In genomic region chr12:58665375-58665774, GRCh38 we compare ENCODE assay signal across 36 cellular contexts.
"Had no signal": no experiment of that assay in that cellular context is flagged by ENCODE, and none has a peak within 500 bp of the region (broad histone marks: within the 10 kb centered on the region; RNA-seq: fewer than 3 reads in every experiment).

No MANE protein-coding gene starts in this region.

- H3K27ac Mint-ChIP-seq: activated B cell treated with CpG ODN at 0.5 μM for 24 hours; activated CD4-positive, alpha-beta memory T cell treated with anti-CD3 and anti-CD28 coated beads for 36 hours; activated CD4-positive, alpha-beta T cell treated with anti-CD3 and anti-CD28 coated beads, Interleukin-2, amount 10 ng/mL, durations not matched to agents 24 days and 14 days; activated CD8-positive, alpha-beta T cell treated with anti-CD3 and anti-CD28 coated beads for 36 hours; activated naive CD4-positive, alpha-beta T cell treated with anti-CD3 and anti-CD28 coated beads, Interleukin-2, amount 10 ng/mL, durations not matched to agents 7 days and 5 days; activated naive CD4-positive, alpha-beta T cell treated with anti-CD3 and anti-CD28 coated beads, Interleukin-2, amount 50 U/mL, for 24 hours; activated naive CD8-positive, alpha-beta T cell; activated naive CD8-positive, alpha-beta T cell treated with anti-CD3 and anti-CD28 coated beads, Interleukin-2, amount 10 ng/mL, durations not matched to agents 7 days and 5 days; activated naive CD8-positive, alpha-beta T cell treated with anti-CD3 and anti-CD28 coated beads, Interleukin-2, amount 50 U/mL, for 24 hours; activated T-cell treated with anti-CD3 and anti-CD28 coated beads, Interleukin-2, amount 50 U/mL, for 72 hours; activated T-helper 1 cell treated with anti-CD3 and anti-CD28 coated beads, Interleukin-12 subunit alpha, Interleukin-12 subunit beta, Interleukin-2, Interleukin-4 antibody, amounts not matched to agents 30 ng/mL and 10 ng/mL and 1 ng/mL, durations not matched to agents 14 hours and 24 hours and 36 hours; activated T-helper 17 cell treated with anti-CD3 and anti-CD28 coated beads, Interleukin-2, amount 50 U/mL, for 72 hours; brain; T-helper 1 cell treated with Interleukin-12 subunit alpha and Interleukin-12 subunit beta and Interleukin-4 antibody, amounts not matched to agents 30 μg/mL and 1 μg/mL, for 36 hours; T-helper 2 cell treated with Interferon-gamma antibody and Interleukin-4, amounts not matched to agents 5 μg/mL and 100 μg/mL, for 36 hours had no signal

- H3K4me3 Mint-ChIP-seq: activated B cell treated with CpG ODN at 0.5 μM for 24 hours; activated CD4-positive, alpha-beta memory T cell treated with anti-CD3 and anti-CD28 coated beads for 36 hours; activated CD4-positive, alpha-beta T cell treated with anti-CD3 and anti-CD28 coated beads, Interleukin-2, amount 10 ng/mL, durations not matched to agents 24 days and 14 days; activated CD8-positive, alpha-beta T cell treated with anti-CD3 and anti-CD28 coated beads for 36 hours; activated naive CD4-positive, alpha-beta T cell treated with anti-CD3 and anti-CD28 coated beads, Interleukin-2, amount 10 ng/mL, durations not matched to agents 7 days and 5 days; activated naive CD4-positive, alpha-beta T cell treated with anti-CD3 and anti-CD28 coated beads, Interleukin-2, amount 50 U/mL, for 24 hours; activated naive CD8-positive, alpha-beta T cell; activated naive CD8-positive, alpha-beta T cell treated with anti-CD3 and anti-CD28 coated beads, Interleukin-2, amount 10 ng/mL, durations not matched to agents 7 days and 5 days; activated naive CD8-positive, alpha-beta T cell treated with anti-CD3 and anti-CD28 coated beads, Interleukin-2, amount 50 U/mL, for 24 hours; activated T-cell treated with anti-CD3 and anti-CD28 coated beads, Interleukin-2, amount 50 U/mL, for 4 hours; activated T-cell treated with anti-CD3 and anti-CD28 coated beads, Interleukin-2, amount 50 U/mL, for 72 hours; activated T-helper 1 cell treated with anti-CD3 and anti-CD28 coated beads, Interleukin-12 subunit alpha, Interleukin-12 subunit beta, Interleukin-2, Interleukin-4 antibody, amounts not matched to agents 30 ng/mL and 10 ng/mL and 1 ng/mL, durations not matched to agents 14 hours and 24 hours and 36 hours; activated T-helper 17 cell treated with anti-CD3 and anti-CD28 coated beads, Interleukin-2, amount 50 U/mL, for 72 hours; brain; central memory CD8-positive, alpha-beta T cell; T-helper 1 cell treated with Interleukin-12 subunit alpha and Interleukin-12 subunit beta and Interleukin-4 antibody, amounts not matched to agents 30 μg/mL and 1 μg/mL, for 36 hours; T-helper 2 cell treated with Interferon-gamma antibody and Interleukin-4, amounts not matched to agents 5 μg/mL and 100 μg/mL, for 36 hours had no signal

- H3K4me1 ChIP-seq: ascending aorta had no signal

- H3K36me3 ChIP-seq: ascending aorta, cardiac muscle cell, WERI-Rb-1 had no signal

- ATAC-seq: activated CD8-positive, alpha-beta T cell treated with anti-CD3 and anti-CD28 coated beads for 36 hours; activated naive CD8-positive, alpha-beta T cell treated with anti-CD3 and anti-CD28 coated beads, Interleukin-2, amount 50 U/mL, for 24 hours; activated T-cell treated with anti-CD3 and anti-CD28 coated beads, Interleukin-2, amount 50 U/mL, for 4 hours; activated T-cell treated with anti-CD3 and anti-CD28 coated beads, Interleukin-2, amount 50 U/mL, for 72 hours; activated T-helper 17 cell treated with anti-CD3 and anti-CD28 coated beads, Interleukin-2, amount 50 U/mL, for 72 hours had no signal

- H3K27ac ChIP-seq: ascending aorta, cardiac muscle cell, WERI-Rb-1 had no signal

- H3K4me3 ChIP-seq: ascending aorta, cardiac muscle cell had no signal

- H3K27me3 ChIP-seq: ascending aorta, cardiac muscle cell had no signal

- H3K4me1 Mint-ChIP-seq: activated B cell treated with CpG ODN at 0.5 μM for 24 hours; activated CD4-positive, alpha-beta T cell treated with anti-CD3 and anti-CD28 coated beads, Interleukin-2, amount 10 ng/mL, durations not matched to agents 24 days and 14 days; activated naive CD4-positive, alpha-beta T cell treated with anti-CD3 and anti-CD28 coated beads, Interleukin-2, amount 10 ng/mL, durations not matched to agents 7 days and 5 days; activated naive CD4-positive, alpha-beta T cell treated with anti-CD3 and anti-CD28 coated beads, Interleukin-2, amount 50 U/mL, for 24 hours; activated naive CD8-positive, alpha-beta T cell treated with anti-CD3 and anti-CD28 coated beads, Interleukin-2, amount 10 ng/mL, durations not matched to agents 7 days and 5 days; activated naive CD8-positive, alpha-beta T cell treated with anti-CD3 and anti-CD28 coated beads, Interleukin-2, amount 50 U/mL, for 24 hours; activated T-helper 17 cell treated with anti-CD3 and anti-CD28 coated beads, Interleukin-2, amount 50 U/mL, for 72 hours; brain; central memory CD8-positive, alpha-beta T cell had no signal

- H3K36me3 Mint-ChIP-seq: activated CD4-positive, alpha-beta memory T cell treated with anti-CD3 and anti-CD28 coated beads for 36 hours; activated naive CD4-positive, alpha-beta T cell treated with anti-CD3 and anti-CD28 coated beads, Interleukin-2, amount 10 ng/mL, durations not matched to agents 7 days and 5 days; activated naive CD4-positive, alpha-beta T cell treated with anti-CD3 and anti-CD28 coated beads, Interleukin-2, amount 50 U/mL, for 24 hours; activated naive CD8-positive, alpha-beta T cell; activated naive CD8-positive, alpha-beta T cell treated with anti-CD3 and anti-CD28 coated beads, Interleukin-2, amount 10 ng/mL, durations not matched to agents 7 days and 5 days; brain had no signal

- H3K27me3 Mint-ChIP-seq: activated B cell treated with CpG ODN at 0.5 μM for 24 hours; activated CD4-positive, alpha-beta memory T cell treated with anti-CD3 and anti-CD28 coated beads for 36 hours; activated CD4-positive, alpha-beta T cell treated with anti-CD3 and anti-CD28 coated beads, Interleukin-2, amount 10 ng/mL, durations not matched to agents 24 days and 14 days; activated CD8-positive, alpha-beta T cell treated with anti-CD3 and anti-CD28 coated beads for 36 hours; activated naive CD4-positive, alpha-beta T cell treated with anti-CD3 and anti-CD28 coated beads, Interleukin-2, amount 10 ng/mL, durations not matched to agents 7 days and 5 days; activated naive CD4-positive, alpha-beta T cell treated with anti-CD3 and anti-CD28 coated beads, Interleukin-2, amount 50 U/mL, for 24 hours; activated naive CD8-positive, alpha-beta T cell; activated naive CD8-positive, alpha-beta T cell treated with anti-CD3 and anti-CD28 coated beads, Interleukin-2, amount 10 ng/mL, durations not matched to agents 7 days and 5 days; activated naive CD8-positive, alpha-beta T cell treated with anti-CD3 and anti-CD28 coated beads, Interleukin-2, amount 50 U/mL, for 24 hours; activated T-helper 17 cell treated with anti-CD3 and anti-CD28 coated beads, Interleukin-2, amount 50 U/mL, for 72 hours; central memory CD8-positive, alpha-beta T cell had no signal

- H3K9me3 Mint-ChIP-seq: activated CD4-positive, alpha-beta memory T cell treated with anti-CD3 and anti-CD28 coated beads for 36 hours; activated CD4-positive, alpha-beta T cell treated with anti-CD3 and anti-CD28 coated beads, Interleukin-2, amount 10 ng/mL, durations not matched to agents 24 days and 14 days; activated CD8-positive, alpha-beta T cell treated with anti-CD3 and anti-CD28 coated beads for 36 hours; activated naive CD4-positive, alpha-beta T cell treated with anti-CD3 and anti-CD28 coated beads, Interleukin-2, amount 10 ng/mL, durations not matched to agents 7 days and 5 days; activated naive CD8-positive, alpha-beta T cell treated with anti-CD3 and anti-CD28 coated beads, Interleukin-2, amount 10 ng/mL, durations not matched to agents 7 days and 5 days; activated T-cell treated with anti-CD3 and anti-CD28 coated beads, Interleukin-2, amount 50 U/mL, for 4 hours; activated T-helper 1 cell treated with anti-CD3 and anti-CD28 coated beads, Interleukin-12 subunit alpha, Interleukin-12 subunit beta, Interleukin-2, Interleukin-4 antibody, amounts not matched to agents 30 ng/mL and 10 ng/mL and 1 ng/mL, durations not matched to agents 14 hours and 24 hours and 36 hours; activated T-helper 17 cell treated with anti-CD3 and anti-CD28 coated beads, Interleukin-2, amount 50 U/mL, for 72 hours; T-helper 1 cell treated with Interleukin-12 subunit alpha and Interleukin-12 subunit beta and Interleukin-4 antibody, amounts not matched to agents 30 μg/mL and 1 μg/mL, for 36 hours; T-helper 2 cell treated with Interferon-gamma antibody and Interleukin-4, amounts not matched to agents 5 μg/mL and 100 μg/mL, for 36 hours had no signal

- DNase-seq: activated B cell treated with CpG ODN at 0.5 μM for 24 hours; activated CD4-positive, alpha-beta memory T cell treated with anti-CD3 and anti-CD28 coated beads for 36 hours; activated CD4-positive, alpha-beta T cell treated with anti-CD3 and anti-CD28 coated beads for 4 hours; activated CD4-positive, alpha-beta T cell treated with anti-CD3 and anti-CD28 coated beads, Interleukin-2, amount 10 ng/mL, durations not matched to agents 24 days and 14 days; activated CD4-positive, alpha-beta T cell treated with anti-CD3 and anti-CD28 coated beads, Interleukin-2, amount 50 U/mL, for 1 hour; activated CD4-positive, alpha-beta T cell treated with anti-CD3 and anti-CD28 coated beads, Interleukin-2, amount 50 U/mL, for 4 hours; activated CD4-positive, CD25-positive, alpha-beta regulatory T cell treated with anti-CD3 and anti-CD28 coated beads, Interleukin-2, amount 50 U/mL, for 72 hours; activated CD8-positive, alpha-beta memory T cell treated with anti-CD3 and anti-CD28 coated beads, Interleukin-2, amount 50 U/mL, for 4 hours; activated CD8-positive, alpha-beta T cell treated with anti-CD3 and anti-CD28 coated beads for 36 hours; activated gamma-delta T cell; activated naive CD4-positive, alpha-beta T cell treated with anti-CD3 and anti-CD28 coated beads, Interleukin-2, amount 10 ng/mL, durations not matched to agents 7 days and 5 days; activated naive CD4-positive, alpha-beta T cell treated with Interleukin-2 at 50 U/mL for 16 hours; activated naive CD8-positive, alpha-beta T cell treated with anti-CD3 and anti-CD28 coated beads, Interleukin-2, amount 10 ng/mL, durations not matched to agents 7 days and 5 days; activated naive CD8-positive, alpha-beta T cell treated with anti-CD3 and anti-CD28 coated beads, Interleukin-2, amount 50 U/mL, for 24 hours; activated T-cell treated with anti-CD3 and anti-CD28 coated beads for 4 hours; activated T-cell treated with anti-CD3 and anti-CD28 coated beads, Interleukin-2, amount 50 U/mL, for 1 hour; activated T-cell treated with anti-CD3 and anti-CD28 coated beads, Interleukin-2, amount 50 U/mL, for 4 hours; activated T-cell treated with anti-CD3 and anti-CD28 coated beads, Interleukin-2, amount 50 U/mL, for 72 hours; amygdala; anterior cingulate cortex; caudate nucleus; cerebellar nuclear complex; T-helper 1 cell; T-helper 2 cell; T-helper 9 cell; WERI-Rb-1 had no signal
